Comparison of ENCODE assay signal across 1 cellular context in the genomic region with DNA sequence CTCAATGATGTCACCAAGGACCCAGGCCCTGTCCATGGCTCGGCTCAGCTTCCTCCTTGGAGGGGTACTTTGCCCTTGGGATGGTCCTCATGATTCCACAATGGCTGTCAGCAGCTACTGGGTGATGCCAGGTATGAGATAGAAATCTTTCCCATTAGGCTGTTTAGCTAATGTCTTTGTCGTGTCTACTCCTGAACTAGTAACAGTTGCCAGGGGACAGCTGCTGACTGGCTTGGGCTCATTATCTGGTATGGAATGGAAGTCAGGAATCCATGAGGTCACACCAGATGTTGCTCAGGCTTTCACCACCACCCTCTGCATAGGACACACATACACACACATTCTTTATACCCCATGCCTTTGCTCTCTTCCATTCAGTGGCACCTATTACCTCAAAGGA.
TF ChIP-seq lines count a peak whose summit lies in the region.

No MANE protein-coding gene starts in this region.

TF ChIP-seq in IMR-90, 13 proteins besides CTCF, POLR2A, EP300 and RAD21:
- TF ChIP-seq CEBPB (IDR thresholded peaks at IDR 0.05; ENCODE audit: low read depth, low read length), result no peak
